1 cellular context compared by ENCODE assay signal in genomic region chr22:37196539-37197450, GRCh38.
TF ChIP-seq lines count a peak whose summit lies in the region.

No MANE protein-coding gene starts in this region.

TF ChIP-seq in HepG2, 621 proteins besides CTCF, POLR2A, EP300 and RAD21 (continued from another document and continues in another):
- TF ChIP-seq RERE (CRISPR knock-in tag; IDR thresholded peaks at IDR 0.05; ENCODE audit: low read depth) (no peak), SNAPC4 (CRISPR knock-in tag; IDR thresholded peaks at IDR 0.05) (no peak), RXRB (CRISPR knock-in tag; IDR thresholded peaks at IDR 0.05; ENCODE audit: borderline replicate concordance) (peak; percentile 35; the same call in 1 of the 2 replicates), NCOR1 (IDR thresholded peaks at IDR 0.05; ENCODE audit: borderline replicate concordance, low read length) (peak; percentile 80; the same call in 1 of the 2 replicates), HMG20A (CRISPR knock-in tag; IDR thresholded peaks at IDR 0.05; ENCODE audit: borderline replicate concordance) (peak; percentile 35; the same call in 1 of the 2 replicates), E2F2 (CRISPR knock-in tag; IDR thresholded peaks at IDR 0.05; ENCODE audit: borderline replicate concordance) (no peak), HNF4A (CRISPR knock-in tag; IDR thresholded peaks at IDR 0.05) (peak; percentile 94), FOXO1 (CRISPR knock-in tag; IDR thresholded peaks at IDR 0.05) (no peak; the same call in 1 of the 2 replicates), ZNF605 (CRISPR knock-in tag; IDR thresholded peaks at IDR 0.05) (peak; percentile 30), NONO (IDR thresholded peaks at IDR 0.05) (no peak), NONO (CRISPR knock-in tag; conservative IDR thresholded peaks at IDR 0.05) (peak; percentile 41; the same call in 1 of the 2 replicates), BCL3 (CRISPR knock-in tag; IDR thresholded peaks at IDR 0.05) (no peak), TBX2 (CRISPR knock-in tag; IDR thresholded peaks at IDR 0.05; ENCODE audit: borderline replicate concordance) (peak; percentile 83), NFKB2 (CRISPR knock-in tag; IDR thresholded peaks at IDR 0.05; ENCODE audit: borderline replicate concordance) (peak; percentile 40; the same call in 1 of the 2 replicates), ZFY (CRISPR knock-in tag; IDR thresholded peaks at IDR 0.05) (peak; percentile 64), PAF1 (CRISPR knock-in tag; IDR thresholded peaks at IDR 0.05) (no peak), ZNF280D (CRISPR knock-in tag; IDR thresholded peaks at IDR 0.05) (0 out of 2 replicates have a peak, but pooled peaks have one; percentile 42), ZNF33A (CRISPR knock-in tag; IDR thresholded peaks at IDR 0.05; ENCODE audit: borderline replicate concordance) (no peak), ZNF660 (CRISPR knock-in tag; IDR thresholded peaks at IDR 0.05; ENCODE audit: borderline replicate concordance, low read depth) (no peak), ZNF773 (CRISPR knock-in tag; IDR thresholded peaks at IDR 0.05; ENCODE audit: borderline replicate concordance) (no peak), PRMT3 (CRISPR knock-in tag; IDR thresholded peaks at IDR 0.05; ENCODE audit: borderline replicate concordance, low read depth) (no peak), AKNA (CRISPR knock-in tag; IDR thresholded peaks at IDR 0.05; ENCODE audit: borderline replicate concordance) (no peak), ZNF746 (CRISPR knock-in tag; IDR thresholded peaks at IDR 0.05) (no peak), RORA (CRISPR knock-in tag; IDR thresholded peaks at IDR 0.05) (no peak), WIZ (CRISPR knock-in tag; IDR thresholded peaks at IDR 0.05) (0 out of 2 replicates have a peak, but pooled peaks have one; percentile 39), ZNF138 (CRISPR knock-in tag; IDR thresholded peaks at IDR 0.05; ENCODE audit: low read depth) (no peak), LCORL (IDR thresholded peaks at IDR 0.05) (no peak), LCORL (CRISPR knock-in tag; IDR thresholded peaks at IDR 0.05) (peak; percentile 100), ZNF891 (CRISPR knock-in tag; IDR thresholded peaks at IDR 0.05) (no peak), CENPX (CRISPR knock-in tag; IDR thresholded peaks at IDR 0.05) (no peak), ZMAT3 (CRISPR knock-in tag; conservative IDR thresholded peaks at IDR 0.05) (no peak), PHF21A (CRISPR knock-in tag; IDR thresholded peaks at IDR 0.05) (peak; percentile 87), TCF7 (IDR thresholded peaks at IDR 0.05; ENCODE audit: low read depth) (no peak), CEBPG (CRISPR knock-in tag; IDR thresholded peaks at IDR 0.05) (peak; percentile 45), ZNF468 (CRISPR knock-in tag; IDR thresholded peaks at IDR 0.05) (no peak), CCDC6 (CRISPR knock-in tag; IDR thresholded peaks at IDR 0.05) (peak; percentile 54; the same call in 1 of the 2 replicates), SCMH1 (CRISPR knock-in tag; IDR thresholded peaks at IDR 0.05; ENCODE audit: borderline replicate concordance) (no peak), CREB1 (IDR thresholded peaks at IDR 0.05) (no peak), CREB1 (CRISPR knock-in tag; IDR thresholded peaks at IDR 0.05) (no peak), HNRNPL (IDR thresholded peaks at IDR 0.05; ENCODE audit: low read depth, low read length) (no peak)
